In the genomic region with DNA sequence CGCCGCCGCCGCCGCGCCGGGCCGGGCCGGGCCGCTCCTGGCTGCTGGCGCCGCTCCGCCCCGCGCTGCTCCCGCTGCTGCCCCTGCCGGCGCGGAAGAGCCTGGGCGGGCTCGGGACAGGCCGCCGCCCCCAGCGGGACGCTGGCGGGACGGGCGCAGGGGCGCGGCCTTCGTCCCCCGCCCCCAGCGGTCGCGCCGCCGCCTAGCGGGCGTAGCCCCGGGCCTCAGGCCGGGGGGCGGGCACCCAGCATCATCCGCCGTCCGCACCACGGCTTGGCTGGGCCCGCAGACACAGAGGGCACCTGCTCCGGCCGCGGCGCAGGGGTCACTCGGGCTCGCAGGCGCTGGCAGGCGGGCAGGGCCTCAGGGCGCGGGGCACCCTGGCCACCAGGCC, we compare ENCODE assay signal across 1 cellular context.
A peak's percentile ranks its signal among the peaks of the same experiment; 100 is the strongest.
TF ChIP-seq lines count a peak whose summit lies in the region.

A gene (minus strand): TSS at position 107 of the 394 bp plus-strand sequence. CDS start 218 bp downstream, outside the sequence.

TF ChIP-seq in HepG2, 621 proteins besides CTCF, POLR2A, EP300 and RAD21 (continued from another document and continues in another):
- TF ChIP-seq, protein P1, sequence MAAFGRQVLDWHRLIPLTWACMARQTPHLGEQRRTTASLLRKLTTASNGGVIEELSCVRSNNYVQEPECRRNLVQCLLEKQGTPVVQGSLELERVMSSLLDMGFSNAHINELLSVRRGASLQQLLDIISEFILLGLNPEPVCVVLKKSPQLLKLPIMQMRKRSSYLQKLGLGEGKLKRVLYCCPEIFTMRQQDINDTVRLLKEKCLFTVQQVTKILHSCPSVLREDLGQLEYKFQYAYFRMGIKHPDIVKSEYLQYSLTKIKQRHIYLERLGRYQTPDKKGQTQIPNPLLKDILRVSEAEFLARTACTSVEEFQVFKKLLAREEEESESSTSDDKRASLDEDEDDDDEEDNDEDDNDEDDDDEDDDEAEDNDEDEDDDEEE (CRISPR knock-in tag; IDR thresholded peaks at IDR 0.05): no peak
- TF ChIP-seq KDM6A (CRISPR knock-in tag; IDR thresholded peaks at IDR 0.05; ENCODE audit: low read depth): no peak
- no peak for TF ChIP-seq SALL1 (CRISPR knock-in tag; IDR thresholded peaks at IDR 0.05)
- TF ChIP-seq, protein P2, sequence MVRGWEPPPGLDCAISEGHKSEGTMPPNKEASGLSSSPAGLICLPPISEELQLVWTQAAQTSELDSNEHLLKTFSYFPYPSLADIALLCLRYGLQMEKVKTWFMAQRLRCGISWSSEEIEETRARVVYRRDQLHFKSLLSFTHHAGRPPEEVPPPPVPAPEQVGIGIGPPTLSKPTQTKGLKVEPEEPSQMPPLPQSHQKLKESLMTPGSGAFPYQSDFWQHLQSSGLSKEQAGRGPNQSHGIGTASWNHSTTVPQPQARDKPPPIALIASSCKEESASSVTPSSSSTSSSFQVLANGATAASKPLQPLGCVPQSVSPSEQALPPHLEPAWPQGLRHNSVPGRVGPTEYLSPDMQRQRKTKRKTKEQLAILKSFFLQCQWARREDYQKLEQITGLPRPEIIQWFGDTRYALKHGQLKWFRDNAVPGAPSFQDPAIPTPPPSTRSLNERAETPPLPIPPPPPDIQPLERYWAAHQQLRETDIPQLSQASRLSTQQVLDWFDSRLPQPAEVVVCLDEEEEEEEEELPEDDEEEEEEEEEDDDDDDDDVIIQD (CRISPR knock-in tag; IDR thresholded peaks at IDR 0.05; ENCODE audit: low read depth): no peak
- TF ChIP-seq ZNF446 (CRISPR knock-in tag; IDR thresholded peaks at IDR 0.05): no peak
- TF ChIP-seq KDM2A (CRISPR knock-in tag; IDR thresholded peaks at IDR 0.05; ENCODE audit: borderline replicate concordance, low read depth): 0 out of 2 replicates have a peak, but pooled peaks have one; percentile 50
- TF ChIP-seq EZH2 (conservative IDR thresholded peaks at IDR 0.05; ENCODE audit: low read depth, low read length): no peak
- no peak for TF ChIP-seq ZNF572 (CRISPR knock-in tag; IDR thresholded peaks at IDR 0.05)
- TF ChIP-seq ISX (CRISPR knock-in tag; conservative IDR thresholded peaks at IDR 0.05): no peak
- TF ChIP-seq CREM (IDR thresholded peaks at IDR 0.05): no peak
- TF ChIP-seq CREM (CRISPR knock-in tag; IDR thresholded peaks at IDR 0.05): no peak
- TF ChIP-seq ZNF260 (CRISPR knock-in tag; IDR thresholded peaks at IDR 0.05; ENCODE audit: borderline replicate concordance, low read depth): no peak
- TF ChIP-seq MEF2D (CRISPR knock-in tag; IDR thresholded peaks at IDR 0.05): no peak
- TF ChIP-seq, protein P3, sequence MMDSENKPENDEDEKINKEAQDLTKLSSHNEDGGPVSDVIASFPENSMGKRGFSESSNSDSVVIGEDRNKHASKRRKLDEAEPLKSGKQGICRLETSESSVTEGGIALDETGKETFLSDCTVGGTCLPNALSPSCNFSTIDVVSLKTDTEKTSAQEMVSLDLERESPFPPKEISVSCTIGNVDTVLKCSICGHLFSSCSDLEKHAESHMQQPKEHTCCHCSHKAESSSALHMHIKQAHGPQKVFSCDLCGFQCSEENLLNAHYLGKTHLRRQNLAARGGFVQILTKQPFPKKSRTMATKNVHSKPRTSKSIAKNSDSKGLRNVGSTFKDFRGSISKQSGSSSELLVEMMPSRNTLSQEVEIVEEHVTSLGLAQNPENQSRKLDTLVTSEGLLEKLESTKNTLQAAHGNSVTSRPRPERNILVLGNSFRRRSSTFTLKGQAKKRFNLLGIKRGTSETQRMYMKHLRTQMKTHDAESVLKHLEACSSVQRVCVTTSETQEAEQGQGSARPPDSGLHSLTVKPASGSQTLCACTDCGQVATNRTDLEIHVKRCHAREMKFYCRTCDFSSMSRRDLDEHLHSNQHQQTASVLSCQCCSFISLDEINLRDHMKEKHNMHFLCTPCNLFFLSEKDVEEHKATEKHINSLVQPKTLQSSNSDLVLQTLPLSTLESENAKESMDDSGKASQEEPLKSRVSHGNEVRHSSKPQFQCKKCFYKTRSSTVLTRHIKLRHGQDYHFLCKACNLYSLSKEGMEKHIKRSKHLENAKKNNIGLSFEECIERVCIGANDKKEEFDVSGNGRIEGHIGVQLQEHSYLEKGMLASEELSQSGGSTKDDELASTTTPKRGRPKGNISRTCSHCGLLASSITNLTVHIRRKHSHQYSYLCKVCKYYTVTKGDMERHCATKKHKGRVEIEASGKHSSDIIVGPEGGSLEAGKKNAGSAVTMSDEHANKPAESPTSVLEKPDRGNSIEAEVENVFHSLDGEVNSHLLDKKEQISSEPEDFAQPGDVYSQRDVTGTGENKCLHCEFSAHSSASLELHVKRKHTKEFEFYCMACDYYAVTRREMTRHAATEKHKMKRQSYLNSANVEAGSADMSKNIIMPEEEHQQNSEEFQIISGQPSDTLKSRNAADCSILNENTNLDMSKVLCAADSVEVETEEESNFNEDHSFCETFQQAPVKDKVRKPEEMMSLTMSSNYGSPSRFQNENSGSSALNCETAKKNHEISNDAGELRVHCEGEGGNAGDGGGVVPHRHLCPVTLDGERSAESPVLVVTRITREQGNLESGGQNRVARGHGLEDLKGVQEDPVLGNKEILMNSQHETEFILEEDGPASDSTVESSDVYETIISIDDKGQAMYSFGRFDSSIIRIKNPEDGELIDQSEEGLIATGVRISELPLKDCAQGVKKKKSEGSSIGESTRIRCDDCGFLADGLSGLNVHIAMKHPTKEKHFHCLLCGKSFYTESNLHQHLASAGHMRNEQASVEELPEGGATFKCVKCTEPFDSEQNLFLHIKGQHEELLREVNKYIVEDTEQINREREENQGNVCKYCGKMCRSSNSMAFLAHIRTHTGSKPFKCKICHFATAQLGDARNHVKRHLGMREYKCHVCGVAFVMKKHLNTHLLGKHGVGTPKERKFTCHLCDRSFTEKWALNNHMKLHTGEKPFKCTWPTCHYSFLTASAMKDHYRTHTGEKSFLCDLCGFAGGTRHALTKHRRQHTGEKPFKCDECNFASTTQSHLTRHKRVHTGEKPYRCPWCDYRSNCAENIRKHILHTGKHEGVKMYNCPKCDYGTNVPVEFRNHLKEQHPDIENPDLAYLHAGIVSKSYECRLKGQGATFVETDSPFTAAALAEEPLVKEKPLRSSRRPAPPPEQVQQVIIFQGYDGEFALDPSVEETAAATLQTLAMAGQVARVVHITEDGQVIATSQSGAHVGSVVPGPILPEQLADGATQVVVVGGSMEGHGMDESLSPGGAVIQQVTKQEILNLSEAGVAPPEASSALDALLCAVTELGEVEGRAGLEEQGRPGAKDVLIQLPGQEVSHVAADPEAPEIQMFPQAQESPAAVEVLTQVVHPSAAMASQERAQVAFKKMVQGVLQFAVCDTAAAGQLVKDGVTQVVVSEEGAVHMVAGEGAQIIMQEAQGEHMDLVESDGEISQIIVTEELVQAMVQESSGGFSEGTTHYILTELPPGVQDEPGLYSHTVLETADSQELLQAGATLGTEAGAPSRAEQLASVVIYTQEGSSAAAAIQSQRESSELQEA (CRISPR knock-in tag; IDR thresholded peaks at IDR 0.05; ENCODE audit: not compliant biosample characterization): no peak
- TF ChIP-seq, protein P4, sequence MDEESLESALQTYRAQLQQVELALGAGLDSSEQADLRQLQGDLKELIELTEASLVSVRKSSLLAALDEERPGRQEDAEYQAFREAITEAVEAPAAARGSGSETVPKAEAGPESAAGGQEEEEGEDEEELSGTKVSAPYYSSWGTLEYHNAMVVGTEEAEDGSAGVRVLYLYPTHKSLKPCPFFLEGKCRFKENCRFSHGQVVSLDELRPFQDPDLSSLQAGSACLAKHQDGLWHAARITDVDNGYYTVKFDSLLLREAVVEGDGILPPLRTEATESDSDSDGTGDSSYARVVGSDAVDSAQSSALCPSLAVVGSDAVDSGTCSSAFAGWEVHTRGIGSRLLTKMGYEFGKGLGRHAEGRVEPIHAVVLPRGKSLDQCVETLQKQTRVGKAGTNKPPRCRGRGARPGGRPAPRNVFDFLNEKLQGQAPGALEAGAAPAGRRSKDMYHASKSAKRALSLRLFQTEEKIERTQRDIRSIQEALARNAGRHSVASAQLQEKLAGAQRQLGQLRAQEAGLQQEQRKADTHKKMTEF (CRISPR knock-in tag; IDR thresholded peaks at IDR 0.05): no peak
- TF ChIP-seq ATRX (CRISPR knock-in tag; IDR thresholded peaks at IDR 0.05; ENCODE audit: borderline replicate concordance): no peak
- TF ChIP-seq NFKBIZ (CRISPR knock-in tag; IDR thresholded peaks at IDR 0.05): no peak
- TF ChIP-seq WIZ (CRISPR knock-in tag; IDR thresholded peaks at IDR 0.05): no peak
- TF ChIP-seq CCDC6 (CRISPR knock-in tag; IDR thresholded peaks at IDR 0.05): no peak; the same call in 1 of the 2 replicates
- no peak for TF ChIP-seq MZF1 (CRISPR knock-in tag; IDR thresholded peaks at IDR 0.05; ENCODE audit: borderline replicate concordance)
- no peak; the same call in 1 of the 2 replicates for TF ChIP-seq BCL6 (CRISPR knock-in tag; IDR thresholded peaks at IDR 0.05)
- no peak for TF ChIP-seq ZNF629 (CRISPR knock-in tag; conservative IDR thresholded peaks at IDR 0.05)
- TF ChIP-seq KDM1A (CRISPR knock-in tag; IDR thresholded peaks at IDR 0.05): no peak; the same call in 1 of the 2 replicates
- TF ChIP-seq SOX6 (IDR thresholded peaks at IDR 0.05): no peak
- no peak for TF ChIP-seq SOX6 (CRISPR knock-in tag; IDR thresholded peaks at IDR 0.05)
- TF ChIP-seq, protein P5, sequence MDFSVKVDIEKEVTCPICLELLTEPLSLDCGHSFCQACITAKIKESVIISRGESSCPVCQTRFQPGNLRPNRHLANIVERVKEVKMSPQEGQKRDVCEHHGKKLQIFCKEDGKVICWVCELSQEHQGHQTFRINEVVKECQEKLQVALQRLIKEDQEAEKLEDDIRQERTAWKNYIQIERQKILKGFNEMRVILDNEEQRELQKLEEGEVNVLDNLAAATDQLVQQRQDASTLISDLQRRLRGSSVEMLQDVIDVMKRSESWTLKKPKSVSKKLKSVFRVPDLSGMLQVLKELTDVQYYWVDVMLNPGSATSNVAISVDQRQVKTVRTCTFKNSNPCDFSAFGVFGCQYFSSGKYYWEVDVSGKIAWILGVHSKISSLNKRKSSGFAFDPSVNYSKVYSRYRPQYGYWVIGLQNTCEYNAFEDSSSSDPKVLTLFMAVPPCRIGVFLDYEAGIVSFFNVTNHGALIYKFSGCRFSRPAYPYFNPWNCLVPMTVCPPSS (IDR thresholded peaks at IDR 0.05): no peak
- no peak for TF ChIP-seq ZNF510 (CRISPR knock-in tag; IDR thresholded peaks at IDR 0.05; ENCODE audit: low read depth)
- TF ChIP-seq MXI1 (IDR thresholded peaks at IDR 0.05; ENCODE audit: borderline replicate concordance, low read depth, low read length): peak; percentile 67; the same call in 1 of the 3 replicates
- TF ChIP-seq, protein P6, sequence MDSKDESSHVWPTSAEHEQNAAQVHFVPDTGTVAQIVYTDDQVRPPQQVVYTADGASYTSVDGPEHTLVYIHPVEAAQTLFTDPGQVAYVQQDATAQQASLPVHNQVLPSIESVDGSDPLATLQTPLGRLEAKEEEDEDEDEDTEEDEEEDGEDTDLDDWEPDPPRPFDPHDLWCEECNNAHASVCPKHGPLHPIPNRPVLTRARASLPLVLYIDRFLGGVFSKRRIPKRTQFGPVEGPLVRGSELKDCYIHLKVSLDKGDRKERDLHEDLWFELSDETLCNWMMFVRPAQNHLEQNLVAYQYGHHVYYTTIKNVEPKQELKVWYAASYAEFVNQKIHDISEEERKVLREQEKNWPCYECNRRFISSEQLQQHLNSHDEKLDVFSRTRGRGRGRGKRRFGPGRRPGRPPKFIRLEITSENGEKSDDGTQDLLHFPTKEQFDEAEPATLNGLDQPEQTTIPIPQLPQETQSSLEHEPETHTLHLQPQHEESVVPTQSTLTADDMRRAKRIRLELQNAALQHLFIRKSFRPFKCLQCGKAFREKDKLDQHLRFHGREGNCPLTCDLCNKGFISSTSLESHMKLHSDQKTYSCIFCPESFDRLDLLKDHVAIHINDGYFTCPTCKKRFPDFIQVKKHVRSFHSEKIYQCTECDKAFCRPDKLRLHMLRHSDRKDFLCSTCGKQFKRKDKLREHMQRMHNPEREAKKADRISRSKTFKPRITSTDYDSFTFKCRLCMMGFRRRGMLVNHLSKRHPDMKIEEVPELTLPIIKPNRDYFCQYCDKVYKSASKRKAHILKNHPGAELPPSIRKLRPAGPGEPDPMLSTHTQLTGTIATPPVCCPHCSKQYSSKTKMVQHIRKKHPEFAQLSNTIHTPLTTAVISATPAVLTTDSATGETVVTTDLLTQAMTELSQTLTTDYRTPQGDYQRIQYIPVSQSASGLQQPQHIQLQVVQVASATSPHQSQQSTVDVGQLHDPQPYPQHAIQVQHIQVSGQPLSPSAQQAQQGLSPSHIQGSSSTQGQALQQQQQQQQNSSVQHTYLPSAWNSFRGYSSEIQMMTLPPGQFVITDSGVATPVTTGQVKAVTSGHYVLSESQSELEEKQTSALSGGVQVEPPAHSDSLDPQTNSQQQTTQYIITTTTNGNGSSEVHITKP (CRISPR knock-in tag; IDR thresholded peaks at IDR 0.05; ENCODE audit: low read depth): no peak
- no peak for TF ChIP-seq HHEX (CRISPR knock-in tag; IDR thresholded peaks at IDR 0.05)
- TF ChIP-seq, protein P7, sequence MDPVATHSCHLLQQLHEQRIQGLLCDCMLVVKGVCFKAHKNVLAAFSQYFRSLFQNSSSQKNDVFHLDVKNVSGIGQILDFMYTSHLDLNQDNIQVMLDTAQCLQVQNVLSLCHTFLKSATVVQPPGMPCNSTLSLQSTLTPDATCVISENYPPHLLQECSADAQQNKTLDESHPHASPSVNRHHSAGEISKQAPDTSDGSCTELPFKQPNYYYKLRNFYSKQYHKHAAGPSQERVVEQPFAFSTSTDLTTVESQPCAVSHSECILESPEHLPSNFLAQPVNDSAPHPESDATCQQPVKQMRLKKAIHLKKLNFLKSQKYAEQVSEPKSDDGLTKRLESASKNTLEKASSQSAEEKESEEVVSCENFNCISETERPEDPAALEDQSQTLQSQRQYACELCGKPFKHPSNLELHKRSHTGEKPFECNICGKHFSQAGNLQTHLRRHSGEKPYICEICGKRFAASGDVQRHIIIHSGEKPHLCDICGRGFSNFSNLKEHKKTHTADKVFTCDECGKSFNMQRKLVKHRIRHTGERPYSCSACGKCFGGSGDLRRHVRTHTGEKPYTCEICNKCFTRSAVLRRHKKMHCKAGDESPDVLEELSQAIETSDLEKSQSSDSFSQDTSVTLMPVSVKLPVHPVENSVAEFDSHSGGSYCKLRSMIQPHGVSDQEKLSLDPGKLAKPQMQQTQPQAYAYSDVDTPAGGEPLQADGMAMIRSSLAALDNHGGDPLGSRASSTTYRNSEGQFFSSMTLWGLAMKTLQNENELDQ (CRISPR knock-in tag; IDR thresholded peaks at IDR 0.05; ENCODE audit: borderline replicate concordance): no peak
- no peak for TF ChIP-seq HOXA9 (CRISPR knock-in tag; IDR thresholded peaks at IDR 0.05; ENCODE audit: borderline replicate concordance)
- no peak for TF ChIP-seq NR2F6 (IDR thresholded peaks at IDR 0.05)
- no peak for TF ChIP-seq NR2F6 (CRISPR knock-in tag; IDR thresholded peaks at IDR 0.05)
- TF ChIP-seq JDP2 (CRISPR knock-in tag; IDR thresholded peaks at IDR 0.05; ENCODE audit: borderline replicate concordance): no peak
- TF ChIP-seq, protein P8, sequence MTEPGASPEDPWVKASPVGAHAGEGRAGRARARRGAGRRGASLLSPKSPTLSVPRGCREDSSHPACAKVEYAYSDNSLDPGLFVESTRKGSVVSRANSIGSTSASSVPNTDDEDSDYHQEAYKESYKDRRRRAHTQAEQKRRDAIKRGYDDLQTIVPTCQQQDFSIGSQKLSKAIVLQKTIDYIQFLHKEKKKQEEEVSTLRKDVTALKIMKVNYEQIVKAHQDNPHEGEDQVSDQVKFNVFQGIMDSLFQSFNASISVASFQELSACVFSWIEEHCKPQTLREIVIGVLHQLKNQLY (CRISPR knock-in tag; IDR thresholded peaks at IDR 0.05): no peak
- no peak for TF ChIP-seq SMAD1 (CRISPR knock-in tag; IDR thresholded peaks at IDR 0.05; ENCODE audit: borderline replicate concordance, low read depth)
- no peak for TF ChIP-seq TP53 (CRISPR knock-in tag; conservative IDR thresholded peaks at IDR 0.05)
